ENCODE assay signal across 17 cellular contexts in genomic region chr3:50373146-50373864, GRCh38. TPM values are rescaled to one million over a fixed set of nuclear protein-coding genes. Genes with fewer than 3 reads are reported as not detected.
DNase-seq lines count a peak whose midpoint lies in the region; ATAC-seq, FAIRE-seq and TF ChIP-seq lines count a peak whose summit lies in the region.
"Had no signal": no experiment of that assay in that cellular context is flagged by ENCODE, and none has a peak within 500 bp of the region (broad histone marks: within the 10 kb centered on the region; RNA-seq: fewer than 3 reads in every experiment).

No MANE protein-coding gene starts in this region.

- H2BK120ac ChIP-seq in H1 (replicated peaks; ENCODE audit: low read depth, low read length), result peak overlapping the region; percentile 28

- H3K27ac Mint-ChIP-seq in GM23338 (no peak overlapping the region), nephron (peak overlapping the region; percentile 90 to 97 (median 94))
- H3K27ac Mint-ChIP-seq: CD14-positive monocyte had no signal

- peak; percentile 45 for FAIRE-seq in H1 (lab: Jason Lieb, UNC)
- FAIRE-seq: A549 had no signal

- H3K4me3 Mint-ChIP-seq in GM23338 (no peak overlapping the region; the same call in 2 of the 3 replicates), nephron (peak overlapping the region in 2 of 3 experiments; percentile 7 to 47)

- H4K91ac ChIP-seq in H1 (replicated peaks; ENCODE audit: insufficient read length, low read length), result peak overlapping the region; percentile 72

- H2BK5ac ChIP-seq in H1 (ENCODE audit: low read depth, low read length), result peak overlapping the region; percentile 87; the same call in 1 of the 2 replicates

- peak; percentile 10; the same call in 2 of the 3 replicates for ATAC-seq in GM23338
- ATAC-seq: A549 had no signal

- CTCF ChIA-PET in H1 (lab: Charles Lee; ENCODE audit: partially characterized antibody), result interaction anchor here (1.1 to 1.2 kb wide), 2 partner anchors 177 to 191 kb away, joined by 3 to 4 read pairs; no protein-coding TSS in a partner anchor

- H3K56ac ChIP-seq in H1 (replicated peaks; ENCODE audit: insufficient read length, low read depth, low read length), result peak overlapping the region; percentile 25

- H3K4me1 ChIP-seq in GM23338 (ENCODE audit: insufficient read depth), result peaks cover 11% of the 10 kb centered on the region
- H3K4me1 ChIP-seq in H1 (replicated peaks in 1 of 4; ENCODE audit: control insufficient read depth in 3 of 4, insufficient read depth in 4 of 4, low read length in 3 of 4), result peaks cover 0 to 31% (median 21%) of the 10 kb centered on the region in 4 experiments; a peak in 6 of 7 replicates
- H3K4me1 ChIP-seq in ovary (ENCODE audit: insufficient read depth), result no peaks in the 10 kb centered on the region

- H3K18ac ChIP-seq in H1 (ENCODE audit: extremely low read depth, low read length), result no peak overlapping the region; the same call in 1 of the 2 replicates

- H3K36me3 ChIP-seq in GM23338 (ENCODE audit: insufficient read depth) (no peaks in the 10 kb centered on the region), H1 (ENCODE audit: control insufficient read depth in 2 of 4, insufficient read depth in 4 of 4, low read length in 3 of 4) (no peaks in the 10 kb centered on the region), ovary (no peaks in the 10 kb centered on the region)
- H3K36me3 ChIP-seq: MG63, Peyer's patch had no signal

- no peak overlapping the region for H3K23ac ChIP-seq in H1 (ENCODE audit: insufficient read length)

- no peak overlapping the region for H3K14ac ChIP-seq in H1 (ENCODE audit: insufficient read length)

- H3K4me3 ChIP-seq in GM23338, result no peak overlapping the region; the same call in 1 of the 2 replicates
- H3K4me3 ChIP-seq in H1 (ENCODE audit: extremely low read depth in 1 of 4, insufficient read depth in 2 of 4, low read depth in 3 of 4, low read length in 4 of 4), result 0 out of 8 replicates have a peak overlapping the region, but pooled peaks of 1 of the 4 experiments have one; percentile 6
- H3K4me3 ChIP-seq in ovary, result no peak overlapping the region
- H3K4me3 ChIP-seq: A549, MG63, Peyer's patch had no signal

- H3K9ac ChIP-seq in H1 (replicated peaks in 1 of 4; ENCODE audit: extremely low read depth in 1 of 4, low read depth in 3 of 4, low read length in 3 of 4), result no peak overlapping the region

- no peak overlapping the region for H4K5ac ChIP-seq in H1 (ENCODE audit: insufficient read length, low read depth, low read length)

- WGBS in H1 (ENCODE audit: extremely low coverage in 1 of 2, insufficient coverage in 1 of 2, insufficient read length in 1 of 2, insufficient replicate concordance in 2 of 2, low coverage in 1 of 2, low lambda C conversion rate in 2 of 2, missing lambda C conversion rate in 1 of 2), 2 experiments, result 55% methylated on average over 8 of the region's 12 CpGs; no CpG with 5 or more reads in 1 of the 2 experiments
- 33 to 40% (median 37%) methylated on average over 12 of the region's 12 CpGs for WGBS in ovary, 3 donors

- TF ChIP-seq CTCF in GM23338 (conservative IDR thresholded peaks at IDR 0.05; ENCODE audit: low read depth in 2 of 2) (no peak), H1 (IDR thresholded peaks at IDR 0.05; ENCODE audit: control extremely low read depth in 1 of 3, insufficient read depth in 1 of 3, low read depth in 1 of 3, low read length in 3 of 3) (no peak), nephron (IDR thresholded peaks at IDR 0.05; ENCODE audit: unreplicated experiment in 3 of 3) (no peak), ovary (IDR thresholded peaks at IDR 0.05) (no peak)

- H3K36me3 Mint-ChIP-seq in GM23338 (ENCODE audit: low read depth) (no peaks in the 10 kb centered on the region; the same call in 2 of the 3 replicates), nephron (ENCODE audit: low read depth) (no peaks in the 10 kb centered on the region)
- H3K36me3 Mint-ChIP-seq: CD14-positive monocyte had no signal

- H3K9me3 ChIP-seq in H1 (ENCODE audit: insufficient read depth in 2 of 2, low read depth in 1 of 2, low read length in 1 of 2) (no peaks in the 10 kb centered on the region), ovary (no peaks in the 10 kb centered on the region)
- H3K9me3 ChIP-seq: A549, MG63, Peyer's patch had no signal

- H4K20me1 ChIP-seq in GM23338 (replicated peaks; ENCODE audit: insufficient read depth) (no peaks in the 10 kb centered on the region), H1 (replicated peaks in 1 of 2; ENCODE audit: control insufficient read depth in 1 of 2, insufficient read depth in 2 of 2, low read length in 2 of 2) (peaks cover 0 to 2% of the 10 kb centered on the region in 2 experiments)

- intact Hi-C loops in ovary (cut with DNase I), result loop anchor here in 2 of 4 donors (10.0 kb wide), 2 partner anchors 161 to 171 kb away; no protein-coding TSS in a partner anchor

- peak overlapping the region; percentile 61; the same call in 1 of the 2 replicates for H2BK15ac ChIP-seq in H1 (ENCODE audit: low read length)

- POLR2A ChIA-PET in H1 (lab: Charles Lee; ENCODE audit: partially characterized antibody), result interaction anchor here (0.7 to 1.2 kb wide), 4 partner anchors 23 to 196 kb away, joined by 3 to 4 read pairs (median 3); partner anchors contain the start of gene HEMK1

- H3K79me1 ChIP-seq in H1 (ENCODE audit: low read depth, low read length), result 0 out of 2 replicates have a peak, but pooled peaks cover 2% of the 10 kb centered on the region

- H3K9me3 Mint-ChIP-seq in GM23338, result no peaks in the 10 kb centered on the region; the same call in 2 of the 3 replicates
- H3K9me3 Mint-ChIP-seq in nephron, result no peaks in the 10 kb centered on the region
- H3K9me3 Mint-ChIP-seq: CD14-positive monocyte had no signal

- H2AK5ac ChIP-seq in H1 (ENCODE audit: low read depth, low read length), result no peak overlapping the region

- H3K4ac ChIP-seq in H1 (replicated peaks; ENCODE audit: insufficient read length, low read depth, low read length), result no peak overlapping the region

- H2BK12ac ChIP-seq in H1 (ENCODE audit: low read depth, low read length), result peak overlapping the region; percentile 98

- H3F3A ChIP-seq in GM23338 (replicated peaks; ENCODE audit: low read depth), result no peaks in the 10 kb centered on the region

- no peaks in the 10 kb centered on the region for H3K9me2 ChIP-seq in GM23338 (ENCODE audit: insufficient read depth)

- H2BK20ac ChIP-seq in H1 (ENCODE audit: low read length), result 0 out of 2 replicates have a peak overlapping the region, but pooled peaks have one; percentile 61

- H3K4me2 ChIP-seq in GM23338 (peak overlapping the region; percentile 67; the same call in 1 of the 2 replicates), H1 (ENCODE audit: insufficient read depth in 1 of 2, low read depth in 2 of 2, low read length in 2 of 2) (no peak overlapping the region; a peak in 2 of 4 replicates)
- H3K4me2 ChIP-seq: A549 had no signal

- peaks cover 34% of the 10 kb centered on the region for H3K4me1 Mint-ChIP-seq in GM23338
- H3K4me1 Mint-ChIP-seq in nephron, result peaks cover 38% of the 10 kb centered on the region
- H3K4me1 Mint-ChIP-seq: CD14-positive monocyte had no signal

- H3K27ac ChIP-seq in GM23338 (ENCODE audit: low read depth), result no peak overlapping the region
- H3K27ac ChIP-seq in H1 (ENCODE audit: low read depth, low read length), result no peak overlapping the region
- no peak overlapping the region for H3K27ac ChIP-seq in ovary
- H3K27ac ChIP-seq: A549, HL-60, Peyer's patch had no signal

- H3K23me2 ChIP-seq in H1 (ENCODE audit: low read depth, low read length), result 0 out of 2 replicates have a peak, but pooled peaks cover 2% of the 10 kb centered on the region

- TF ChIP-seq POLR2A in H1 (IDR thresholded peaks at IDR 0.05; ENCODE audit: control extremely low read depth in 1 of 2, low read depth in 2 of 2, low read length in 2 of 2) (no peak), ovary (IDR thresholded peaks at IDR 0.05) (no peak)

- peaks cover 19% of the 10 kb centered on the region for H3K27me3 Mint-ChIP-seq in GM23338 (ENCODE audit: insufficient read depth, low read depth, poor library complexity)
- H3K27me3 Mint-ChIP-seq in nephron (ENCODE audit: low read depth), result peaks cover 5% of the 10 kb centered on the region

- TF ChIP-seq EP300 in H1 (IDR thresholded peaks at IDR 0.05; ENCODE audit: borderline replicate concordance in 1 of 2, low read depth in 2 of 2, low read length in 2 of 2) (no peak), ovary (IDR thresholded peaks at IDR 0.05) (no peak)

- H3K27me3 ChIP-seq in GM23338 (ENCODE audit: insufficient read depth) (no peaks in the 10 kb centered on the region), H1 (replicated peaks in 1 of 4; ENCODE audit: control insufficient read depth in 3 of 4, extremely low read depth in 1 of 4, insufficient read depth in 3 of 4, low read length in 3 of 4) (no peaks in the 10 kb centered on the region; a peak in 2 of 7 replicates), ovary (no peaks in the 10 kb centered on the region)
- H3K27me3 ChIP-seq: MG63, Peyer's patch had no signal

- peak; percentile 74 for DNase-seq in GM23338 (ENCODE audit: low spot score)
- DNase-seq in NCI-H69 (lab: John Stamatoyannopoulos, UW), result peak; percentile 50
- no peak for DNase-seq in H1 (ENCODE audit: low read depth in 1 of 2, low spot score in 2 of 2)
- no peak for DNase-seq in ovary
- DNase-seq in activated CD4-positive, CD25-positive, alpha-beta regulatory T cell (lab: John Stamatoyannopoulos, UW), result no peak
- DNase-seq in cerebellar nuclear complex (lab: John Stamatoyannopoulos, UW), result no peak
- DNase-seq: COR-L47, DMS153, MG63, NCI-H187, NCI-H774, Peyer's patch, Right ventricle myocardium superior had no signal

- H2AFZ ChIP-seq in GM23338 (no peak overlapping the region), H1 (ENCODE audit: low read length) (no peak overlapping the region)

- H3K79me2 ChIP-seq in GM23338 (replicated peaks; ENCODE audit: insufficient read depth), result no peaks in the 10 kb centered on the region
- H3K79me2 ChIP-seq in H1 (ENCODE audit: control insufficient read depth in 1 of 2, insufficient read depth in 2 of 2, low read length in 2 of 2), result no peaks in the 10 kb centered on the region

- H4K8ac ChIP-seq in H1 (ENCODE audit: extremely low read depth, insufficient read depth, low read length), result no peak overlapping the region

- TF ChIP-seq RAD21 in H1 (IDR thresholded peaks at IDR 0.05 in 1 of 2, conservative IDR thresholded peaks at IDR 0.05 in 1 of 2; ENCODE audit: low read depth in 2 of 2, low read length in 2 of 2), result no peak

RNA-seq across cellular contexts. Expression of gene TMEM115, which starts 14.0 kb away (rescaled TPM):
- total RNA-seq in GM23338 (2014; rRNA removed; shearing (Covaris generic)), result 41.9 and 49.2 TPM in 2 replicates
- polyA plus RNA-seq in GM23338 (2016; fragmentation: Nextera tagmentation; extraction: Ambion mirVana) (17.8 and 19.3 TPM in 2 replicates), H1 (2011; rRNA removed) (32.4 and 41.9 TPM in 2 replicates), ovary (10 to 100 TPM in 1 of 2 donors, 1 to 10 TPM in 1; 8.5 to 40.2 TPM)
- 25.3 and 25.4 TPM in 2 replicates for total RNA-seq in H1 (2021; fragmentation: NEBNext Ultra II Directional; extraction: Animal tissue kit (Norgen Biotek cat#: 25700))
- polyA plus RNA-seq in H1 (2011; cell fraction: cytosol; rRNA removed), result 28.3 TPM
- 26.5 TPM for polyA plus RNA-seq in H1 (2011; cell fraction: nucleus; rRNA removed)
- 14.1 to 22.1 TPM (median 19.9 TPM) in 4 replicates for polyA plus RNA-seq in H1 (2012, experiment 1 of 2)
- polyA plus RNA-seq in H1 (2012, experiment 2 of 2), result 26.6 TPM
- 38.1 TPM for polyA plus RNA-seq in H1 (2013, experiment 1 of 2)
- polyA plus RNA-seq in H1 (2013, experiment 2 of 2), result 41.2 TPM
- polyA minus RNA-seq in H1 (2011; rRNA and poly(A)+ RNA removed), result 18.7 and 24.3 TPM in 2 replicates
- 20.0 TPM for polyA minus RNA-seq in H1 (2011; cell fraction: cytosol; rRNA and poly(A)+ RNA removed)
- 14.9 TPM for polyA minus RNA-seq in H1 (2011; cell fraction: nucleus; rRNA and poly(A)+ RNA removed)
- 10 to 100 TPM; 32.3 to 58.4 (median 36.9) TPM for total RNA-seq in ovary

RNA-seq across cellular contexts. Expression of gene CYB561D2, which starts 22.6 kb away (rescaled TPM):
- 11.5 and 18.2 TPM in 2 replicates for total RNA-seq in GM23338 (2014; rRNA removed; shearing (Covaris generic))
- polyA plus RNA-seq in GM23338 (2016; fragmentation: Nextera tagmentation; extraction: Ambion mirVana), result 10.0 and 10.1 TPM in 2 replicates
- 9.8 and 9.9 TPM in 2 replicates for total RNA-seq in H1 (2021; fragmentation: NEBNext Ultra II Directional; extraction: Animal tissue kit (Norgen Biotek cat#: 25700))
- polyA plus RNA-seq in H1 (2011; rRNA removed), result 34.0 and 34.5 TPM in 2 replicates
- polyA plus RNA-seq in H1 (2011; cell fraction: cytosol; rRNA removed), result 22.8 TPM
- 24.8 TPM for polyA plus RNA-seq in H1 (2011; cell fraction: nucleus; rRNA removed)
- 10.0 to 19.4 TPM (median 15.1 TPM) in 4 replicates for polyA plus RNA-seq in H1 (2012, experiment 1 of 2)
- polyA plus RNA-seq in H1 (2012, experiment 2 of 2), result 22.1 TPM
- polyA plus RNA-seq in H1 (2013, experiment 1 of 2), result 11.8 TPM
- polyA plus RNA-seq in H1 (2013, experiment 2 of 2), result 12.9 TPM
- 9.2 and 14.0 TPM in 2 replicates for polyA minus RNA-seq in H1 (2011; rRNA and poly(A)+ RNA removed)
- polyA minus RNA-seq in H1 (2011; cell fraction: cytosol; rRNA and poly(A)+ RNA removed), result 6.3 TPM
- 7.3 TPM for polyA minus RNA-seq in H1 (2011; cell fraction: nucleus; rRNA and poly(A)+ RNA removed)
- total RNA-seq in ovary, result 10 to 100 TPM in 3 of 7 donors, 1 to 10 TPM in 4; 8.0 to 17.1 (median 9.6) TPM
- 10 to 100 TPM in 1 of 2 donors, 1 to 10 TPM in 1; 4.5 to 10.8 TPM for polyA plus RNA-seq in ovary

RNA-seq across cellular contexts. Expression of gene NPRL2, which starts 22.7 kb away (rescaled TPM):
- total RNA-seq in GM23338 (2014; rRNA removed; shearing (Covaris generic)), result 22.3 and 35.6 TPM in 2 replicates
- polyA plus RNA-seq in GM23338 (2016; fragmentation: Nextera tagmentation; extraction: Ambion mirVana) (27.7 and 31.7 TPM in 2 replicates), H1 (2011; rRNA removed) (51.4 and 52.3 TPM in 2 replicates), ovary (10 to 100 TPM; 21.8 to 21.9 TPM)
- total RNA-seq in H1 (2021; fragmentation: NEBNext Ultra II Directional; extraction: Animal tissue kit (Norgen Biotek cat#: 25700)), result 25.0 and 28.4 TPM in 2 replicates
- polyA plus RNA-seq in H1 (2011; cell fraction: cytosol; rRNA removed), result 53.3 TPM
- 91.8 TPM for polyA plus RNA-seq in H1 (2011; cell fraction: nucleus; rRNA removed)
- polyA plus RNA-seq in H1 (2012, experiment 1 of 2), result 18.1 to 35.5 TPM (median 31.5 TPM) in 4 replicates
- 26.4 TPM for polyA plus RNA-seq in H1 (2012, experiment 2 of 2)
- 14.6 TPM for polyA plus RNA-seq in H1 (2013, experiment 1 of 2)
- 13.2 TPM for polyA plus RNA-seq in H1 (2013, experiment 2 of 2)
- polyA minus RNA-seq in H1 (2011; rRNA and poly(A)+ RNA removed), result 54.5 and 61.1 TPM in 2 replicates
- 13.8 TPM for polyA minus RNA-seq in H1 (2011; cell fraction: cytosol; rRNA and poly(A)+ RNA removed)
- 20.9 TPM for polyA minus RNA-seq in H1 (2011; cell fraction: nucleus; rRNA and poly(A)+ RNA removed)
- total RNA-seq in ovary, result 10 to 100 TPM; 19.4 to 26.3 (median 22.4) TPM

RNA-seq across cellular contexts. Expression of gene ZMYND10, which starts 27.8 kb away (rescaled TPM):
- total RNA-seq in GM23338 (2014; rRNA removed; shearing (Covaris generic)), result 0.31 TPM in 2 replicates
- polyA plus RNA-seq in GM23338 (2016; fragmentation: Nextera tagmentation; extraction: Ambion mirVana) (0.24 and 0.29 TPM in 2 replicates), H1 (2011; rRNA removed) (0.79 and 0.93 TPM in 2 replicates), ovary (under 1 TPM; 0.50 to 0.81 TPM)
- total RNA-seq in H1 (2021; fragmentation: NEBNext Ultra II Directional; extraction: Animal tissue kit (Norgen Biotek cat#: 25700)), result 0.54 and 0.56 TPM in 2 replicates
- 0.96 TPM for polyA plus RNA-seq in H1 (2011; cell fraction: cytosol; rRNA removed)
- 2.1 TPM for polyA plus RNA-seq in H1 (2011; cell fraction: nucleus; rRNA removed)
- 0.18 to 0.96 TPM (median 0.41 TPM) in 4 replicates for polyA plus RNA-seq in H1 (2012, experiment 1 of 2)
- polyA plus RNA-seq in H1 (2012, experiment 2 of 2), result 0.20 TPM
- 0.67 TPM for polyA plus RNA-seq in H1 (2013, experiment 1 of 2)
- 0.40 TPM for polyA plus RNA-seq in H1 (2013, experiment 2 of 2)
- polyA minus RNA-seq in H1 (2011; rRNA and poly(A)+ RNA removed), result 0.32 TPM in 2 replicates
- not detected for polyA minus RNA-seq in H1 (2011; cell fraction: cytosol; rRNA and poly(A)+ RNA removed)
- 0.50 TPM for polyA minus RNA-seq in H1 (2011; cell fraction: nucleus; rRNA and poly(A)+ RNA removed)
- 10 to 100 TPM in 2 of 7 donors, 1 to 10 TPM in 5; 1.0 to 75.1 (median 3.4) TPM for total RNA-seq in ovary
- total RNA-seq: Right ventricle myocardium superior had no signal

RNA-seq across cellular contexts. Expression of gene RASSF1, which starts 32.7 kb away (rescaled TPM):
- 12.8 and 15.7 TPM in 2 replicates for total RNA-seq in GM23338 (2014; rRNA removed; shearing (Covaris generic))
- polyA plus RNA-seq in GM23338 (2016; fragmentation: Nextera tagmentation; extraction: Ambion mirVana), result 9.6 TPM in 2 replicates
- 10.3 and 11.2 TPM in 2 replicates for total RNA-seq in H1 (2021; fragmentation: NEBNext Ultra II Directional; extraction: Animal tissue kit (Norgen Biotek cat#: 25700))
- 15.7 and 15.9 TPM in 2 replicates for polyA plus RNA-seq in H1 (2011; rRNA removed)
- polyA plus RNA-seq in H1 (2011; cell fraction: cytosol; rRNA removed), result 20.5 TPM
- polyA plus RNA-seq in H1 (2011; cell fraction: nucleus; rRNA removed), result 22.6 TPM
- polyA plus RNA-seq in H1 (2012, experiment 1 of 2), result 12.1 to 16.1 TPM (median 13.6 TPM) in 4 replicates
- polyA plus RNA-seq in H1 (2012, experiment 2 of 2), result 7.0 TPM
- polyA plus RNA-seq in H1 (2013, experiment 1 of 2), result 7.7 TPM
- polyA plus RNA-seq in H1 (2013, experiment 2 of 2), result 7.1 TPM
- 4.5 and 5.8 TPM in 2 replicates for polyA minus RNA-seq in H1 (2011; rRNA and poly(A)+ RNA removed)
- 2.0 TPM for polyA minus RNA-seq in H1 (2011; cell fraction: cytosol; rRNA and poly(A)+ RNA removed)
- polyA minus RNA-seq in H1 (2011; cell fraction: nucleus; rRNA and poly(A)+ RNA removed), result 10.0 TPM
- 10 to 100 TPM; 16.2 to 32.6 (median 25.5) TPM for total RNA-seq in ovary
- 10 to 100 TPM; 12.5 to 27.4 TPM for polyA plus RNA-seq in ovary

Comparison
In these comparisons a context has a peak if more than half of its experiments do, and no peak if none do; other contexts are left out.
1. DNase-seq: peak in GM23338 (single experiment) and NCI-H69 (single experiment); none in H1 (0 of 2), ovary (0 of 5), activated CD4-positive, CD25-positive, alpha-beta regulatory T cell (0 of 4) and cerebellar nuclear complex (0 of 2).